In the genomic region with DNA sequence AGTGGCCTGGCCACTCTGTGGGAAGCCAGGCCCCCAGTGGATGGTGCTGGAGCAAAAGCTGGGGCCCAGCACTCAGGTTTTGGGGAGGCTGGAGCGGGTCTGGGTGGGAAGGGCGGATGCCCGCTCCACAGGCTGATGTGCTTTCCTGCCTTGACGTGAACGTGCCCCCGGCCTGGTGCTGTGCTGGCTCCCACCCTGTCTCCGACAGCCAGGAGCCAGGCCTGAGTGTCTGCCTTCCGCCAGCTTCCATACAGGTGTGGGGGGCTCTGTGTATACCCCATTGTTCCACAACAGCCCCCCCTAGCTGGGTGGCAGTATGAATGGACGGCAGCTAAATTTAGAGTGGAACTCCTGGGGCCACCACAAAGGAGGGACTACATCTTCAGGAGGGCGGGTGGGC, we compare ENCODE assay signal across 17 cellular contexts. TPM values are rescaled to one million over a fixed set of nuclear protein-coding genes. Genes with fewer than 3 reads are reported as not detected.
DNase-seq lines count a peak whose midpoint lies in the region; ATAC-seq and TF ChIP-seq lines count a peak whose summit lies in the region.
"Had no signal": no experiment of that assay in that cellular context is flagged by ENCODE, and none has a peak within 500 bp of the region (broad histone marks: within the 10 kb centered on the region; RNA-seq: fewer than 3 reads in every experiment).

No MANE protein-coding gene starts in this region.

- ATAC-seq in heart left ventricle (peak in 3 of 4 donors; percentile 11 to 30 (median 21)), Right ventricle myocardium inferior (no peak), lung (ENCODE audit: insufficient read depth, low FRiP score) (no peak), GM21390 (IDR thresholded peaks at IDR 0.05; ENCODE audit: unreplicated experiment) (no peak), GM21447 (IDR thresholded peaks at IDR 0.05; ENCODE audit: unreplicated experiment) (no peak), GM21619 (IDR thresholded peaks at IDR 0.05; ENCODE audit: unreplicated experiment) (no peak)

- DNase-seq in heart left ventricle (peak in 2 of 5 donors; percentile 59 to 61), Right ventricle myocardium inferior (ENCODE audit: missing footprints) (no peak), lung (ENCODE audit: low spot score) (no peak)
- no peak for DNase-seq in activated effector memory CD4-positive, alpha-beta T cell treated with Interleukin-2 at 50 U/mL for 16 hours
- DNase-seq: activated CD4-positive, CD25-positive, alpha-beta regulatory T cell; activated CD8-positive, alpha-beta T cell treated with anti-CD3 and anti-CD28 coated beads, Interleukin-2, amount 10 ng/mL, durations not matched to agents 7 days and 5 days; activated T-cell treated with anti-CD3 and anti-CD28 coated beads, Interleukin-2, amount 50 U/mL, for 72 hours; erythroblast; natural killer cell; NCI-H1105 treated with DMSO at 0.1 percent for 48 hours; NCI-H2171; stimulated activated naive CD4-positive, alpha-beta T cell had no signal

- 34 to 55% (median 45%) methylated on average over 3 to 10 of the region's 10 CpGs for WGBS in heart left ventricle, 4 donors
- 69 to 73% methylated on average over 10 of the region's 10 CpGs for WGBS in lung, 2 donors

- no peaks in the 10 kb centered on the region for H3K9me3 ChIP-seq in heart left ventricle
- no peaks in the 10 kb centered on the region for H3K9me3 ChIP-seq in lung (ENCODE audit: control insufficient read depth in 2 of 2, insufficient read depth in 1 of 2, low read length in 1 of 2)
- H3K9me3 ChIP-seq: SJCRH30 had no signal

- H3K36me3 ChIP-seq in heart left ventricle = peaks cover 0 to 40% (median 30%) of the 10 kb centered on the region in 9 donors
- peaks cover 0 to 17% of the 10 kb centered on the region in 2 donors for H3K36me3 ChIP-seq in lung (ENCODE audit: control insufficient read depth in 2 of 2, insufficient read depth in 2 of 2, low read length in 2 of 2)
- H3K36me3 ChIP-seq: SJCRH30 had no signal

- H3K4me3 ChIP-seq in heart left ventricle (no peak overlapping the region), lung (no peak overlapping the region), skin epidermis (no peak overlapping the region)
- H3K4me3 ChIP-seq: SJCRH30 had no signal

- no peaks in the 10 kb centered on the region for H3K27me3 ChIP-seq in heart left ventricle
- no peaks in the 10 kb centered on the region for H3K27me3 ChIP-seq in lung (ENCODE audit: control insufficient read depth, insufficient read depth)
- H3K27me3 ChIP-seq: SJCRH30 had no signal

- no peak for TF ChIP-seq POLR2A in heart left ventricle (IDR thresholded peaks at IDR 0.05)

- H3K27ac ChIP-seq in heart left ventricle (peak overlapping the region; percentile 81 to 98 (median 86)), lung (ENCODE audit: low read depth in 1 of 2, low read length in 1 of 2) (peak overlapping the region; percentile 51 to 89), skin epidermis (peak overlapping the region in 13 of 21 experiments; percentile 7 to 80 (median 67))

- TF ChIP-seq CTCF in heart left ventricle (IDR thresholded peaks at IDR 0.05) = peak in 1 of 12 donors; percentile 9
- no peak for TF ChIP-seq CTCF in lung (IDR thresholded peaks at IDR 0.05; ENCODE audit: control extremely low read depth, extremely low read depth)

- H3K4me1 ChIP-seq in heart left ventricle (peaks cover 16 to 80% (median 59%) of the 10 kb centered on the region in 12 donors), lung (ENCODE audit: control insufficient read depth in 2 of 2, insufficient read depth in 2 of 2, low read length in 2 of 2) (peaks cover 0 to 5% of the 10 kb centered on the region in 2 donors)

- intact Hi-C loops in heart left ventricle (cut with DNase I) (no loop called here), Right ventricle myocardium inferior (cut with DNase I) (loop anchor here (5.0 kb wide), 1 partner anchor 102 kb away; no protein-coding TSS in a partner anchor)

RNA-seq across cellular contexts. Expression of gene HIC1, which starts 20.0 kb away (rescaled TPM):
- total RNA-seq in heart left ventricle (10 to 100 TPM in 7 of 9 donors, 1 to 10 TPM in 2; 8.9 to 29.6 (median 16.7) TPM), Right ventricle myocardium inferior (22.7 TPM), lung (10 to 100 TPM; 28.9 to 34.8 TPM)
- polyA plus RNA-seq in heart left ventricle (10 to 100 TPM in 1 of 2 donors, 1 to 10 TPM in 1; 8.3 to 11.7 TPM), lung (10 to 100 TPM in 1 of 2 donors, 1 to 10 TPM in 1; 5.5 to 14.4 TPM)

RNA-seq across cellular contexts. Expression of gene OVCA2, which starts 33.1 kb away (rescaled TPM):
- total RNA-seq in heart left ventricle (10 to 100 TPM; 16.0 to 30.2 (median 20.0) TPM), Right ventricle myocardium inferior (14.3 TPM), lung (10 to 100 TPM; 11.1 to 31.7 TPM)
- polyA plus RNA-seq in heart left ventricle (10 to 100 TPM; 26.6 to 52.4 TPM), lung (10 to 100 TPM; 43.2 to 55.4 TPM)

RNA-seq across cellular contexts. Expression of gene DPH1, which starts 45.0 kb away (rescaled TPM):
- total RNA-seq in heart left ventricle (10 to 100 TPM; 14.0 to 38.1 (median 27.6) TPM), Right ventricle myocardium inferior (24.1 TPM), lung (10 to 100 TPM; 32.7 to 37.8 TPM)
- polyA plus RNA-seq in heart left ventricle (10 to 100 TPM; 18.8 to 23.4 TPM), lung (10 to 100 TPM; 21.1 to 21.6 TPM)

RNA-seq across cellular contexts. Expression of gene RTN4RL1, which starts 49.8 kb away (rescaled TPM):
- total RNA-seq in heart left ventricle (1 to 10 TPM; 1.7 to 4.2 (median 2.7) TPM), Right ventricle myocardium inferior (3.2 TPM), lung (1 to 10 TPM in 1 of 2 donors, under 1 TPM in 1; 0.65 to 7.3 TPM)
- polyA plus RNA-seq in heart left ventricle (1 to 10 TPM; 2.2 to 4.9 TPM), lung (1 to 10 TPM; 1.2 to 3.5 TPM)

Comparison
In these comparisons a context has a peak if more than half of its experiments do, and no peak if none do; other contexts are left out.
1. ATAC-seq: peak in heart left ventricle (3 of 4); none in Right ventricle myocardium inferior (single experiment), lung (single experiment), GM21390 (single experiment), GM21447 (single experiment) and GM21619 (single experiment).
2. Peak in every context shown above with its lines, with median percentiles within 50 percentile points of each other: H3K27ac ChIP-seq.